10 cellular contexts compared by ENCODE assay signal in the genomic region with DNA sequence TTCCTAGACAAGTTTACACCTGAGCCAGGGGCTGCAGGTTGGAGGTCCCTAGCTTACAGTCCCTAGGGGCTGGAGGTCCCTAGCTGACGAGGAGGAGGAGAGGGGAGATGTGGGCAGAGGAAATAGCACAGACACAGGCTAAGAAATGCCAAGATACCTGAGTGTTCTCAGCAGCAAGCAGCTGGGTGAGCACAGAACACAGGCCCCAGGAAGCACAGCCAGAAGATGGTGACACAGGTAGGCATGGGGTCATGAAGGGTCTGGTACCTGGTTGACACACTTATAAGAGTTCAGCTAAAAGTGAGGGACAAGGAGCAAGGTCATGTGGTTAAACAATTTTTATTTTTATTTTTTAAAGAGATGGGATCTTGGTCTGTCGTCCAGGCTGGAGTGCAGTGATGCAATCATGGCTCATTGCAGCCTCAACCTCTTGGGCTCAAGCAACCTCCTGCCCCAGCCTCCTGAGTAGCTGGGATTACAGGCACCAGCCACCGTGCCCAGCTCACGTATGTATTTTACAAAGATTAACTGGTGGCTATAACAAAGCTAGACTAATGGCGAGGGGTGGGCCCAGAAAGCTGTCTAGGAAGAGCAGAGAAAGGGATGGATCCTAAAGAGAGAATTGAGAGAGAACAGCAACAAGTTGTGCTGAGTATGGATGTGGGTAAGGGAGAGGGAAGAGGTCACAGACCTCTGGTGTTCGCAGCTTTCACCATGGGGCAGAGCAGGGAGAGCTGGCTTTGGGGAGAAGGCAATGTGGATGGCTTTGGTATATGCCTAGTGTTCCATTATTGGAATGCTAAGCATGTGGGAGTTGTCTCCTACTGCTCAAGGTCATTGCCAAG.
DNase-seq lines count a peak whose midpoint lies in the region; ATAC-seq and TF ChIP-seq lines count a peak whose summit lies in the region.
"Had no signal": no experiment of that assay in that cellular context is flagged by ENCODE, and none has a peak within 500 bp of the region (broad histone marks: within the 10 kb centered on the region; RNA-seq: fewer than 3 reads in every experiment).

No MANE protein-coding gene starts in this region.

- peaks cover 79% of the 10 kb centered on the region for H3K36me3 Mint-ChIP-seq in activated CD4-positive, alpha-beta T cell treated with anti-CD3 and anti-CD28 coated beads, Interleukin-2, amount 10 ng/mL, durations not matched to agents 24 days and 14 days (ENCODE audit: low read depth)

- H3K27ac ChIP-seq in IMR-90 (ENCODE audit: insufficient read depth, low read length) (peak overlapping the region; percentile 34; the same call in 1 of the 2 replicates), caudate nucleus (ENCODE audit: low read depth, low read length) (peak overlapping the region; percentile 24), substantia nigra (ENCODE audit: low read depth, low read length, poor library complexity, severe bottlenecking) (no peak overlapping the region), uterus (no peak overlapping the region)

- CTCF ChIA-PET in IMR-90 (lab: Yijun Ruan, JAX) = interaction anchor here (2.1 kb wide), 1 partner anchor 12 kb away, joined by 6 read pairs; no protein-coding TSS in a partner anchor

- 0 out of 2 replicates have a peak overlapping the region, but pooled peaks have one; percentile 8 for H4K91ac ChIP-seq in IMR-90 (ENCODE audit: insufficient read depth, low read depth, low read length)

- no peak overlapping the region; the same call in 1 of the 2 replicates for H3K14ac ChIP-seq in IMR-90 (replicated peaks; ENCODE audit: low read depth, low read length)

- H3K18ac ChIP-seq in IMR-90 (ENCODE audit: low read depth, low read length) = no peak overlapping the region

- H3K4me1 Mint-ChIP-seq in activated CD4-positive, alpha-beta T cell treated with anti-CD3 and anti-CD28 coated beads, Interleukin-2, amount 10 ng/mL, durations not matched to agents 24 days and 14 days = peaks cover 35% of the 10 kb centered on the region

- POLR2A ChIA-PET in IMR-90 (lab: Charles Lee; ENCODE audit: unreplicated experiment) = no interaction called here

- H3K4me1 ChIP-seq in IMR-90 (ENCODE audit: control insufficient read depth, insufficient read depth, low read length) = peaks cover 24% of the 10 kb centered on the region
- peaks cover 0 to 4% of the 10 kb centered on the region in 2 donors for H3K4me1 ChIP-seq in uterus

- peaks cover 24% of the 10 kb centered on the region for H3K9me1 ChIP-seq in IMR-90 (ENCODE audit: insufficient read depth, low read length)

- H3K4me3 Mint-ChIP-seq in activated CD4-positive, alpha-beta T cell treated with anti-CD3 and anti-CD28 coated beads, Interleukin-2, amount 10 ng/mL, durations not matched to agents 24 days and 14 days = no peak overlapping the region

- no peak overlapping the region for H3K4me2 ChIP-seq in IMR-90 (ENCODE audit: low read depth, low read length)

- H3K9me3 ChIP-seq in IMR-90 (ENCODE audit: control insufficient read depth, insufficient read depth, low read length) (no peaks in the 10 kb centered on the region), uterus (no peaks in the 10 kb centered on the region)
- H3K9me3 ChIP-seq: upper lobe of left lung had no signal

- no peak for TF ChIP-seq CTCF in IMR-90 (conservative IDR thresholded peaks at IDR 0.05; ENCODE audit: low read depth, low read length)
- TF ChIP-seq CTCF in uterus (IDR thresholded peaks at IDR 0.05) = no peak

- H3K9me3 Mint-ChIP-seq in activated CD4-positive, alpha-beta T cell treated with anti-CD3 and anti-CD28 coated beads, Interleukin-2, amount 10 ng/mL, durations not matched to agents 24 days and 14 days = no peaks in the 10 kb centered on the region

- peak overlapping the region; percentile 68 for H3K27ac Mint-ChIP-seq in activated CD4-positive, alpha-beta T cell treated with anti-CD3 and anti-CD28 coated beads, Interleukin-2, amount 10 ng/mL, durations not matched to agents 24 days and 14 days

- peak overlapping the region; percentile 7; the same call in 1 of the 3 replicates for H2BK15ac ChIP-seq in IMR-90 (ENCODE audit: low read depth, low read length)

- TF ChIP-seq POLR2A in IMR-90 (IDR thresholded peaks at IDR 0.05; ENCODE audit: low read depth, low read length) = no peak; the same call in 1 of the 2 replicates
- no peak for TF ChIP-seq POLR2A in uterus (IDR thresholded peaks at IDR 0.05)

- H3K4me3 ChIP-seq in IMR-90 (ENCODE audit: insufficient read depth, low read depth, low read length) (no peak overlapping the region), uterus (no peak overlapping the region)
- H3K4me3 ChIP-seq: upper lobe of left lung had no signal

- H4K8ac ChIP-seq in IMR-90 (ENCODE audit: low read depth in 2 of 2, low read length in 2 of 2) = peak overlapping the region in 1 of 2 experiments; percentile 70; a peak in 1 of 4 replicates

- no peaks in the 10 kb centered on the region for H3K27me3 ChIP-seq in IMR-90 (ENCODE audit: control insufficient read depth, insufficient read depth, low read length)
- no peaks in the 10 kb centered on the region for H3K27me3 ChIP-seq in uterus
- H3K27me3 ChIP-seq: upper lobe of left lung had no signal

- H3K79me1 ChIP-seq in IMR-90 (ENCODE audit: low read depth in 1 of 2, low read length in 2 of 2) = peaks cover 31 to 72% of the 10 kb centered on the region in 2 experiments

- H3K56ac ChIP-seq in IMR-90 (ENCODE audit: extremely low read depth, insufficient read depth, low read length) = no peak overlapping the region

- no peak overlapping the region for H2BK120ac ChIP-seq in IMR-90 (ENCODE audit: low read depth, low read length)

- intact Hi-C loops in activated CD4-positive, alpha-beta T cell treated with anti-CD3 and anti-CD28 coated beads, Interleukin-2, amount 10 ng/mL, durations not matched to agents 24 days and 14 days (cut with micrococcal nuclease) = no loop called here
- intact Hi-C loops in IMR-90 (cut with micrococcal nuclease) = no loop called here
- intact Hi-C loops in sciatic nerve (cut with DNase I) = no loop called here
- intact Hi-C loops in uterus (cut with DNase I; ENCODE audit: low total_unique reads) = no loop called here

- no peak overlapping the region for H2AFZ ChIP-seq in IMR-90 (replicated peaks; ENCODE audit: low read length, poor library complexity)

- H3K27me3 Mint-ChIP-seq in activated CD4-positive, alpha-beta T cell treated with anti-CD3 and anti-CD28 coated beads, Interleukin-2, amount 10 ng/mL, durations not matched to agents 24 days and 14 days = no peaks in the 10 kb centered on the region

- no peak overlapping the region; the same call in 1 of the 2 replicates for H4K5ac ChIP-seq in IMR-90 (ENCODE audit: low read depth, low read length)

- peak overlapping the region; percentile 41 for H3K23ac ChIP-seq in IMR-90 (ENCODE audit: low read depth, low read length)

- H2AK5ac ChIP-seq in IMR-90 (ENCODE audit: low read depth, low read length) = no peak overlapping the region

- H4K20me1 ChIP-seq in IMR-90 (ENCODE audit: insufficient read depth, low read length) = peaks cover 68% of the 10 kb centered on the region

- H3K36me3 ChIP-seq in IMR-90 (ENCODE audit: control insufficient read depth, insufficient read depth, low read length) (peaks cover 48% of the 10 kb centered on the region), uterus (no peaks in the 10 kb centered on the region)

- H3K4ac ChIP-seq in IMR-90 (ENCODE audit: low read depth, low read length) = peak overlapping the region; percentile 49; the same call in 1 of the 2 replicates

- no peak for DNase-seq in activated CD4-positive, alpha-beta T cell treated with anti-CD3 and anti-CD28 coated beads, Interleukin-2, amount 10 ng/mL, durations not matched to agents 24 days and 14 days
- DNase-seq in activated CD4-positive, alpha-beta T cell treated with anti-CD3 and anti-CD28 coated beads for 48 hours = no peak
- DNase-seq in IMR-90 (peak; percentile 13), caudate nucleus (lab: John Stamatoyannopoulos, UW) (no peak), sciatic nerve (ENCODE audit: low spot score) (no peak), substantia nigra (lab: John Stamatoyannopoulos, UW) (no peak), SHP77 (lab: John Stamatoyannopoulos, UW) (no peak), uterus (no peak)
- DNase-seq: Kasumi-1, upper lobe of left lung had no signal

- in situ Hi-C loops in IMR-90 (cut with MboI; ENCODE audit: low sequenced_read_pairs) = no loop called here

- no peak overlapping the region for H3K9ac ChIP-seq in IMR-90 (ENCODE audit: low read depth, low read length)

- TF ChIP-seq RAD21 in IMR-90 (IDR thresholded peaks at IDR 0.05; ENCODE audit: low read length) = no peak

- dilution Hi-C loops in IMR-90 (cut with HindIII; ENCODE audit: low sequenced_read_pairs, unreplicated experiment) = no loop called here

- no peak overlapping the region for H2BK20ac ChIP-seq in IMR-90 (ENCODE audit: low read depth, low read length)

- BruUV-seq in IMR-90 (replicated peaks; lab: Mats Ljungman, UMichigan) = no TSS peak

- H2BK5ac ChIP-seq in IMR-90 (ENCODE audit: low read depth, low read length, poor library complexity, severe bottlenecking) = peak overlapping the region; percentile 18

- peak overlapping the region; percentile 2 for H2AK9ac ChIP-seq in IMR-90 (replicated peaks; ENCODE audit: low read depth, low read length, poor library complexity)

- no peak; the same call in 1 of the 2 replicates for ATAC-seq in IMR-90 (ENCODE audit: low read depth)
- ATAC-seq in sciatic nerve = peak; percentile 34

- 100% methylated on average over 3 of the region's 6 CpGs; no CpG with 5 or more reads in 1 of the 2 experiments for WGBS in IMR-90 (ENCODE audit: extremely low coverage in 2 of 2, insufficient read length in 1 of 2), 2 experiments

TF ChIP-seq in IMR-90, 13 proteins besides CTCF, POLR2A, EP300 and RAD21:
- TF ChIP-seq CEBPB (IDR thresholded peaks at IDR 0.05; ENCODE audit: low read depth, low read length) = peak; percentile 82
- no peak for TF ChIP-seq FOS (IDR thresholded peaks at IDR 0.05; ENCODE audit: low read depth, low read length)
- no peak for TF ChIP-seq ELK1 (IDR thresholded peaks at IDR 0.05; ENCODE audit: borderline replicate concordance, low read depth, low read length)
- no peak for TF ChIP-seq MAFK (IDR thresholded peaks at IDR 0.05; ENCODE audit: low read depth, low read length)

Comparison
In these comparisons a context has a peak if more than half of its experiments do, and no peak if none do; other contexts are left out.
1. H3K27ac ChIP-seq: peak in IMR-90 (single experiment) and caudate nucleus (single experiment); none in substantia nigra (single experiment) and uterus (0 of 2).